In the genomic region with DNA sequence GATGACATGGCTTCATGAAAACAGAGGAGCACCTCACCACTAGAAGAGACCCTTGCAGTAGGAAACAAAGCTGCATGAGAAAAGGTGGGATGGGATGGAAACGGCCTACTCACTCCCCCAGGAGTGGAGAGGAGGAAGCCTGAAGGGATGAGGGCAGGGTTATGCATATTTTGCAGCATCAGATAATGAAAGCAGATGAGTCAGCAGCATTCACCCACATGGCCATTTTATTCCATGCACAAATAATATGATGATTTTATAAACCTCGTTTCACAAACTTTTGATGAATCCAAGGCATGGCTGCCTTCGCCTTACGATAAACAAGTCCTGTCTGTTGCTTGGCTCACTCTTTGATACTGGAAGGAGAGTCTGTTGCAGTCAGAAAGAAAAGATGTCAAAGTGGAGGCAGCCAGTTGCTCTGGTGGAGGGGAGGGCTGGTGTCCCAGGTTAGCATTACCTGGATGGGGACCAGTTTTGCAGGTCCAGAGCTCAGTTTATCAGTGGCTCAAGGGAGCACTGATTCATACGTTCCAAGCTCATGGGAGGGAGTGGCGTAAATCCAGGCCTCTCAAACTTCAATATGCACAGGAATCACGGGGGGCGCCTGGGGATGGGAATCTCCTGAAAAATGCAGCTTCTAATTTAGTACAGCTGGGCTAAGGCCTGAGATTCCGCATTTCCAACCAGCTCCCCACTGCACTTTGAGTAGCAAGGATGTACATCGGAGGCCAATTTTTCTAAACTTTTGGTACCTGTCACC, we compare ENCODE assay signal across 1 cellular context.
TF ChIP-seq lines count a peak whose summit lies in the region.

No MANE protein-coding gene starts in this region.

TF ChIP-seq in K562, 482 proteins besides CTCF, POLR2A, EP300 and RAD21 (continued from another document):
- no peak for TF ChIP-seq SMAD1 (IDR thresholded peaks at IDR 0.05; ENCODE audit: low read depth, low read length, partially characterized antibody)
- 0 out of 2 replicates have a peak, but pooled peaks have one; percentile 18 for TF ChIP-seq DPF2 (IDR thresholded peaks at IDR 0.05)
